8 cellular contexts compared by ENCODE assay signal in the genomic region with DNA sequence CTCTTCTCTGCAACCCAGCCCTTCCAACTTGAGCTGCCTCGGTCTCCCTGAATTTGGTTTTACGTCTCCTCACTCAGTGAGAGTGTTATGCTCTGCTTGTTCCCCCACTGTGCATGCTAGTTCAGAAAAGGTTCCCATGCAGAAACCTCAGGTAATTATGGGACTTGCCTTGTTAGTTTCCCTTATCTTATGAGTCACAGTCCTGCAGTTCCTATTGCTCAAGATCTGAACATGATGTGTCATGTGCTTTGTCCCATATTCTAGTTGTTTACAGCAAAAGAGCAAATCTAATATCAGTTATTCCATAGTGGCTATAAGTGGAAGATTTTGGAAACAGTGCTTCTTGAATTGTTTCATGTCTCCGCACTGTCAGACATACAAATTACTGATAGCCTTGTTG.
A peak's percentile ranks its signal among the peaks of the same experiment; 100 is the strongest.
DNase-seq lines count a peak whose midpoint lies in the region; ATAC-seq, FAIRE-seq and TF ChIP-seq lines count a peak whose summit lies in the region.

No MANE protein-coding gene starts in this region.

- H3K27me3 Mint-ChIP-seq in stimulated activated memory B cell treated with anti-CD40 and anti-IgM and Interleukin-4, amounts not matched to agents 10 μg/mL and 1 μg/mL and 100 μg/mL, for 72 hours = no peaks in the 10 kb centered on the region

- H3K27me3 ChIP-seq in HAP-1 (ENCODE audit: low read depth) (no peaks in the 10 kb centered on the region), left ventricle myocardium inferior (ENCODE audit: low read depth) (peaks cover 10% of the 10 kb centered on the region)

- DNase-seq in EL (peak; percentile 58), HTR-8/SVneo (ENCODE audit: insufficient read length, low spot score) (peak; percentile 21), fibroblast of mammary gland (ENCODE audit: low read depth) (peak; percentile 85), superior temporal gyrus (ENCODE audit: extremely low spot score) (no peak), HAP-1 (ENCODE audit: low spot score in 2 of 2) (no peak), left ventricle myocardium inferior (no peak)

- H3K4me1 Mint-ChIP-seq in stimulated activated memory B cell treated with anti-CD40 and anti-IgM and Interleukin-4, amounts not matched to agents 10 μg/mL and 1 μg/mL and 100 μg/mL, for 72 hours = no peaks in the 10 kb centered on the region

- intact Hi-C loops in left ventricle myocardium inferior (cut with micrococcal nuclease) = loop anchor here (10.0 kb wide), 1 partner anchor 57 kb away; no protein-coding TSS in a partner anchor

- H3K36me3 ChIP-seq in HAP-1 (replicated peaks) (no peaks in the 10 kb centered on the region), left ventricle myocardium inferior (no peaks in the 10 kb centered on the region)

- in situ Hi-C loops in HAP-1 (cut with MboI; ENCODE audit: low sequenced_read_pairs) = no loop called here

- no peaks in the 10 kb centered on the region for H3K36me3 Mint-ChIP-seq in stimulated activated memory B cell treated with anti-CD40 and anti-IgM and Interleukin-4, amounts not matched to agents 10 μg/mL and 1 μg/mL and 100 μg/mL, for 72 hours

- H3K4me3 ChIP-seq in fibroblast of mammary gland (ENCODE audit: control insufficient read depth, low read depth, low read length) (no peak overlapping the region), HAP-1 (no peak overlapping the region), left ventricle myocardium inferior (no peak overlapping the region)

- no peak overlapping the region for H3K27ac ChIP-seq in left ventricle myocardium inferior (replicated peaks)

- H3K4me1 ChIP-seq in HAP-1 (no peaks in the 10 kb centered on the region), left ventricle myocardium inferior (no peaks in the 10 kb centered on the region)

- H3K27ac Mint-ChIP-seq in stimulated activated memory B cell treated with anti-CD40 and anti-IgM and Interleukin-4, amounts not matched to agents 10 μg/mL and 1 μg/mL and 100 μg/mL, for 72 hours = no peak overlapping the region

- H3K9me3 Mint-ChIP-seq in stimulated activated memory B cell treated with anti-CD40 and anti-IgM and Interleukin-4, amounts not matched to agents 10 μg/mL and 1 μg/mL and 100 μg/mL, for 72 hours = no peaks in the 10 kb centered on the region

- ATAC-seq in GM21717 (IDR thresholded peaks at IDR 0.05; ENCODE audit: unreplicated experiment) = peak; percentile 96
- no peak for ATAC-seq in stimulated activated memory B cell treated with anti-CD40 and anti-IgM and Interleukin-4, amounts not matched to agents 10 μg/mL and 1 μg/mL and 100 μg/mL, for 72 hours

- no peak overlapping the region for H3K4me3 Mint-ChIP-seq in stimulated activated memory B cell treated with anti-CD40 and anti-IgM and Interleukin-4, amounts not matched to agents 10 μg/mL and 1 μg/mL and 100 μg/mL, for 72 hours

- no peaks in the 10 kb centered on the region for H3K9me3 ChIP-seq in HAP-1
- no peaks in the 10 kb centered on the region for H3K9me3 ChIP-seq in left ventricle myocardium inferior (replicated peaks)

- no peak for TF ChIP-seq CTCF in fibroblast of mammary gland (conservative IDR thresholded peaks at IDR 0.05; ENCODE audit: control insufficient read depth, insufficient read depth, low read depth, low read length)
- no peak for TF ChIP-seq CTCF in left ventricle myocardium inferior (IDR thresholded peaks at IDR 0.05; ENCODE audit: borderline replicate concordance)

- no peak for FAIRE-seq in HTR-8/SVneo (lab: Jason Lieb, UNC)

Comparison
In these comparisons a context has a peak if more than half of its experiments do, and no peak if none do; other contexts are left out.
1. DNase-seq: peak in EL (single experiment), HTR-8/SVneo (single experiment) and fibroblast of mammary gland (single experiment); none in superior temporal gyrus (single experiment), HAP-1 (0 of 2) and left ventricle myocardium inferior (single experiment).